In the genomic region with DNA sequence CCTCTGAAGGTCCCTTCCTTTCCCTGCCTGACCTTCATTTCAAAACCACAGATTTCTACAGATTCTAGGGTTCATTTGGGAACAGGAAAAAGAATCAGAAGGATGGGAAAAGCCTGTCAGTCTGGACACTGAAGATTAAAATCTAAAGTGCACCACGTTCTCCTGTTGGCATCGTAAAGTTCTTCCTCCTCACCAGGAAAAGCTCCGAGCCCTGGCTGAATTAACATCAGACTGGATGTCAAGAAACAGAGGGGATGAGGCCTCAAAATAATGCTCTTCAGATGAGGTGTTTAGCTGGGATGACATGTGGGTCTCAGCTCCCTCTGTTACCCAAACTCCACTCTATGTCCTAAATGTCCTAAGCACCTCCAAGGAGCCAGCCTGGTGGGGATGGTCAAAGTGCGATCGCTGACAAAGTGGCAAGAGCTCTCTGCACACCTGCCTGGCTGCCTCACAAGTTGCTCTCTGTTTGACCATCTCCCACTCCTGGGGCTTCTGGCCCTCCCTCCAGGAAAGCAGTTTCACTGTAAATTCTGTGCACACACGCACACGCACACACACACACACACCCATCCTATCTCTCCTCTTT, we compare ENCODE assay signal across 11 cellular contexts. TPM values are rescaled to one million over a fixed set of nuclear protein-coding genes. Genes with fewer than 3 reads are reported as not detected.
DNase-seq lines count a peak whose midpoint lies in the region; ATAC-seq and TF ChIP-seq lines count a peak whose summit lies in the region.
"Had no signal": no experiment of that assay in that cellular context is flagged by ENCODE, and none has a peak within 500 bp of the region (broad histone marks: within the 10 kb centered on the region; RNA-seq: fewer than 3 reads in every experiment).

No MANE protein-coding gene starts in this region.

- H3K27me3 ChIP-seq in cardiac muscle cell (no peaks in the 10 kb centered on the region), heart right ventricle (no peaks in the 10 kb centered on the region), lower lobe of right lung (ENCODE audit: low read depth) (no peaks in the 10 kb centered on the region), transverse colon (no peaks in the 10 kb centered on the region)
- H3K27me3 ChIP-seq: testis had no signal

- H3K9me3 ChIP-seq in cardiac muscle cell (ENCODE audit: low read depth) (no peaks in the 10 kb centered on the region), heart right ventricle (no peaks in the 10 kb centered on the region), lower lobe of right lung (no peaks in the 10 kb centered on the region), transverse colon (no peaks in the 10 kb centered on the region)
- H3K9me3 ChIP-seq: testis had no signal

- TF ChIP-seq CTCF in cardiac muscle cell (IDR thresholded peaks at IDR 0.05; ENCODE audit: low read depth, low read length) (no peak), heart right ventricle (IDR thresholded peaks at IDR 0.05) (no peak), lower lobe of right lung (IDR thresholded peaks at IDR 0.05) (no peak), transverse colon (IDR thresholded peaks at IDR 0.05) (no peak)

- no peak for DNase-seq in cardiac muscle cell (ENCODE audit: low read depth in 1 of 2, low spot score in 1 of 2)
- DNase-seq in heart right ventricle, result no peak
- no peak for DNase-seq in activated naive CD8-positive, alpha-beta T cell treated with anti-CD3 and anti-CD28 coated beads, Interleukin-2, amount 50 U/mL, for 24 hours
- DNase-seq in lower lobe of right lung, result no peak
- DNase-seq in transverse colon, result no peak
- no peak for DNase-seq in NCI-H146 (lab: John Stamatoyannopoulos, UW)
- DNase-seq in activated gamma-delta T cell treated with Interleukin-2 at 50 U/mL for 16 hours, result no peak
- DNase-seq: activated CD4-positive, alpha-beta T cell treated with anti-CD3 and anti-CD28 coated beads for 48 hours; testis had no signal

- peak overlapping the region; percentile 97 for H3K27ac ChIP-seq in cardiac muscle cell
- peak overlapping the region in 1 of 10 donors; percentile 15 for H3K27ac ChIP-seq in heart right ventricle
- peak overlapping the region; percentile 3 for H3K27ac ChIP-seq in lower lobe of right lung
- H3K27ac ChIP-seq in transverse colon, result peak overlapping the region in 3 of 4 donors; percentile 20 to 92 (median 32)
- H3K27ac ChIP-seq: epithelial cell of prostate, testis had no signal

- H3K4me1 Mint-ChIP-seq in activated naive CD8-positive, alpha-beta T cell treated with anti-CD3 and anti-CD28 coated beads, Interleukin-2, amount 50 U/mL, for 24 hours, result peaks cover 34% of the 10 kb centered on the region

- ATAC-seq in heart right ventricle (no peak), lower lobe of right lung (no peak), HG02759 (IDR thresholded peaks at IDR 0.05; ENCODE audit: unreplicated experiment) (no peak)
- no peak for ATAC-seq in activated naive CD8-positive, alpha-beta T cell treated with anti-CD3 and anti-CD28 coated beads, Interleukin-2, amount 50 U/mL, for 24 hours

- H3K4me3 ChIP-seq in cardiac muscle cell, result no peak overlapping the region
- peak overlapping the region in 5 of 10 donors; percentile 6 to 89 (median 85) for H3K4me3 ChIP-seq in heart right ventricle
- no peak overlapping the region for H3K4me3 ChIP-seq in lower lobe of right lung
- H3K4me3 ChIP-seq in transverse colon, result peak overlapping the region in 1 of 4 donors; percentile 74

- H3K36me3 Mint-ChIP-seq in activated naive CD8-positive, alpha-beta T cell treated with anti-CD3 and anti-CD28 coated beads, Interleukin-2, amount 50 U/mL, for 24 hours (ENCODE audit: low read depth), result peaks cover 12% of the 10 kb centered on the region

- no peak for TF ChIP-seq POLR2A in transverse colon (IDR thresholded peaks at IDR 0.05)

- TF ChIP-seq EP300 in transverse colon (IDR thresholded peaks at IDR 0.05; ENCODE audit: low read depth), result no peak

- in situ Hi-C loops in transverse colon (cut with MboI; ENCODE audit: low pct_ligation_motif_present in 1 of 4, low pct_unique_long_range_greater_than_20kb in 1 of 4, low sequenced_read_pairs in 3 of 4), result no loop called here

- H3K27ac Mint-ChIP-seq in activated naive CD8-positive, alpha-beta T cell treated with anti-CD3 and anti-CD28 coated beads, Interleukin-2, amount 50 U/mL, for 24 hours, result no peak overlapping the region

- peak overlapping the region; percentile 82 for H3K4me3 Mint-ChIP-seq in activated naive CD8-positive, alpha-beta T cell treated with anti-CD3 and anti-CD28 coated beads, Interleukin-2, amount 50 U/mL, for 24 hours

- H3K9me3 Mint-ChIP-seq in activated naive CD8-positive, alpha-beta T cell treated with anti-CD3 and anti-CD28 coated beads, Interleukin-2, amount 50 U/mL, for 24 hours, result no peaks in the 10 kb centered on the region

- intact Hi-C loops in heart right ventricle (cut with DNase I) (loop anchor here in 1 of 10 donors (10.0 kb wide), 1 partner anchor 286 kb away; a partner anchor contains a TSS), lower lobe of right lung (cut with DNase I) (no loop called here), transverse colon (cut with DNase I; ENCODE audit: low total_unique reads) (no loop called here)

- no peaks in the 10 kb centered on the region for H3K36me3 ChIP-seq in cardiac muscle cell
- peaks cover 0 to 25% (median 0%) of the 10 kb centered on the region in 9 donors for H3K36me3 ChIP-seq in heart right ventricle
- H3K36me3 ChIP-seq in lower lobe of right lung, result peaks cover 9% of the 10 kb centered on the region
- H3K36me3 ChIP-seq in transverse colon, result no peaks in the 10 kb centered on the region

- H3K27me3 Mint-ChIP-seq in activated naive CD8-positive, alpha-beta T cell treated with anti-CD3 and anti-CD28 coated beads, Interleukin-2, amount 50 U/mL, for 24 hours, result no peaks in the 10 kb centered on the region

- 81 to 84% methylated on average over 7 of the region's 7 CpGs for WGBS in heart right ventricle, 2 donors
- WGBS in transverse colon (ENCODE audit: low coverage in 1 of 2), 2 donors, result 46 to 64% methylated on average over 4 to 7 of the region's 7 CpGs

- peaks cover 10% of the 10 kb centered on the region for H3K4me1 ChIP-seq in cardiac muscle cell (ENCODE audit: low read depth)
- peaks cover 6 to 55% (median 34%) of the 10 kb centered on the region in 9 donors for H3K4me1 ChIP-seq in heart right ventricle
- peaks cover 49% of the 10 kb centered on the region for H3K4me1 ChIP-seq in lower lobe of right lung
- H3K4me1 ChIP-seq in transverse colon, result peaks cover 10 to 57% (median 39%) of the 10 kb centered on the region in 4 donors

RNA-seq across cellular contexts. Expression of a gene that starts 1.9 kb away (rescaled TPM):
- total RNA-seq in cardiac muscle cell, result 33.1 and 33.6 TPM in 2 replicates
- 68.0 and 75.4 TPM in 2 replicates for polyA plus RNA-seq in cardiac muscle cell
- total RNA-seq in heart right ventricle, result 10 to 100 TPM; 39.5 to 61.0 (median 50.6) TPM
- polyA plus RNA-seq in heart right ventricle, result 10 to 100 TPM in 1 of 2 donors, 1 to 10 TPM in 1; 8.0 to 36.9 TPM
- 71.3 TPM for total RNA-seq in lower lobe of right lung
- 10 to 100 TPM; 15.3 to 50.2 (median 32.7) TPM for total RNA-seq in transverse colon

RNA-seq across cellular contexts. Expression of a gene that starts 44.3 kb away (rescaled TPM):
- 22.5 and 24.6 TPM in 2 replicates for total RNA-seq in cardiac muscle cell
- polyA plus RNA-seq in cardiac muscle cell, result 13.8 and 18.1 TPM in 2 replicates
- total RNA-seq in heart right ventricle, result 10 to 100 TPM; 26.8 to 41.2 (median 32.7) TPM
- polyA plus RNA-seq in heart right ventricle, result 10 to 100 TPM; 38.6 to 45.5 TPM
- 57.9 TPM for total RNA-seq in lower lobe of right lung
- 100 to 1,000 TPM in 1 of 4 donors, 10 to 100 TPM in 3; 10.9 to 114 (median 81.9) TPM for total RNA-seq in transverse colon
